In the genomic region with DNA sequence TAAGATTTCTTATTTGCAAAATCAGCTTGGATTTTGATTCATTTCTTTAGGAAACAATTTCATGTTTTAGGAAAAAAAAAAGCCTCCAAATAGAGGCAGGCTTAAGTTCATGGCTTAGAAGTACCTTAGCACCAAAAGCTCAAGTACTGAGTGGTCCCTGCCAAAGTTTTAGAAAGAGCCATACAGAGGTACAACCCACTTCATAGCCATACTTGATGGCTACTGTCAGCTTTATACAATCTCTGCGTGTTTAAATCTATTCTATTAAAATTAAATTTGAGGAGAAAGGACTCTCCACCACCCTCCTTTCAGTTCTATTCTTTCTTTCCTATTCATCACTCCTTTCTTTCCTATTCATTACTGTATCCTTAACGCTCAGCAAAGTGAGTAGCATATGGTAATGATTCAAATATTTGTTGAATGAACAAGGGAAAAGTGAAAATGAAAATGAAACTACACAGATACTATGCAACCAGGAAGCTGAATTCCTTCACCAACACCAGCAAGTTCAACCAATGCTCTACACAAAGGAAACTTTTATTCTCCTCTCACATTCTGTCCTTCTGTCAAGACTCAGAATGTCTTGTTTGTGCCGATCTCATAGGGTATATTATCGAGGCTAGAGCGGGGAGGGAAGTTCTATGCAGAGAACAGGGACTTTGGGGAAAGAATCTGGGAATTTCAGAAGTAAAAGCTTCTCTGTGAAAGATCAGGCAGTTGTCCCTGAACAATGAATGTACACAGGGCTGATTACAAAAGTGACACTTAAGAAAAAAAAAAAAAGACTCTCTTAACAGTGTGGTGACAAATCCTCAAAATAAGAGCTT, we compare ENCODE assay signal across 8 cellular contexts.
DNase-seq lines count a peak whose midpoint lies in the region; ATAC-seq, FAIRE-seq and TF ChIP-seq lines count a peak whose summit lies in the region.

No MANE protein-coding gene starts in this region.

- ATAC-seq in HG03135 (IDR thresholded peaks at IDR 0.05; ENCODE audit: unreplicated experiment): peak; percentile 57
- no peak for ATAC-seq in HG02938 (IDR thresholded peaks at IDR 0.05; ENCODE audit: unreplicated experiment)
- no peak for ATAC-seq in HG03196 (IDR thresholded peaks at IDR 0.05; ENCODE audit: unreplicated experiment)

- peak overlapping the region; percentile 89 for H3K27ac Mint-ChIP-seq in T-helper 1 cell treated with Interleukin-12 subunit alpha and Interleukin-12 subunit beta and Interleukin-4 antibody, amounts not matched to agents 30 μg/mL and 1 μg/mL, for 36 hours

- H3K27me3 Mint-ChIP-seq in T-helper 1 cell treated with Interleukin-12 subunit alpha and Interleukin-12 subunit beta and Interleukin-4 antibody, amounts not matched to agents 30 μg/mL and 1 μg/mL, for 36 hours (ENCODE audit: low read depth): no peaks in the 10 kb centered on the region

- peaks cover 0 to 27% (median 4%) of the 10 kb centered on the region in 4 donors for H3K4me1 ChIP-seq in sigmoid colon

- H3K4me3 ChIP-seq in fibroblast of the aortic adventitia (ENCODE audit: low read depth, low read length) (peak overlapping the region; percentile 64), sigmoid colon (peak overlapping the region in 3 of 4 donors; percentile 21 to 24 (median 21))

- TF ChIP-seq POLR2A in GM12892 (IDR thresholded peaks at IDR 0.05; ENCODE audit: low read depth, low read length) (no peak), sigmoid colon (IDR thresholded peaks at IDR 0.05) (no peak)

- peaks cover 10% of the 10 kb centered on the region for H3K9me3 Mint-ChIP-seq in T-helper 1 cell treated with Interleukin-12 subunit alpha and Interleukin-12 subunit beta and Interleukin-4 antibody, amounts not matched to agents 30 μg/mL and 1 μg/mL, for 36 hours

- 44 to 60% methylated on average over 5 of the region's 5 CpGs for WGBS in sigmoid colon, 2 donors

- TF ChIP-seq CTCF in fibroblast of the aortic adventitia (IDR thresholded peaks at IDR 0.05; ENCODE audit: insufficient read depth, low read length) (no peak), sigmoid colon (IDR thresholded peaks at IDR 0.05) (no peak)

- H3K36me3 ChIP-seq in sigmoid colon: no peaks in the 10 kb centered on the region

- H3K4me3 Mint-ChIP-seq in T-helper 1 cell treated with Interleukin-12 subunit alpha and Interleukin-12 subunit beta and Interleukin-4 antibody, amounts not matched to agents 30 μg/mL and 1 μg/mL, for 36 hours: peak overlapping the region; percentile 66

- peak overlapping the region; percentile 28 to 52 (median 50) for H3K27ac ChIP-seq in sigmoid colon

- H3K36me3 Mint-ChIP-seq in T-helper 1 cell treated with Interleukin-12 subunit alpha and Interleukin-12 subunit beta and Interleukin-4 antibody, amounts not matched to agents 30 μg/mL and 1 μg/mL, for 36 hours (ENCODE audit: low read depth): peaks cover 10% of the 10 kb centered on the region

- H3K27me3 ChIP-seq in sigmoid colon: no peaks in the 10 kb centered on the region

- intact Hi-C loops in sigmoid colon (cut with DNase I): no loop called here

- FAIRE-seq in GM12892 (lab: Jason Lieb, UNC): peak; percentile 51

- peaks cover 11% of the 10 kb centered on the region for H3K4me1 Mint-ChIP-seq in T-helper 1 cell treated with Interleukin-12 subunit alpha and Interleukin-12 subunit beta and Interleukin-4 antibody, amounts not matched to agents 30 μg/mL and 1 μg/mL, for 36 hours (ENCODE audit: low read depth)

- H3K9me3 ChIP-seq in sigmoid colon: no peaks in the 10 kb centered on the region

- DNase-seq in GM12892 (ENCODE audit: insufficient read length) (no peak), fibroblast of the aortic adventitia (ENCODE audit: low read depth) (peak; percentile 64), sigmoid colon (no peak), mucosa of gallbladder (ENCODE audit: low spot score) (no peak)

- no peak for TF ChIP-seq EP300 in sigmoid colon (IDR thresholded peaks at IDR 0.05)
